In the genomic region with DNA sequence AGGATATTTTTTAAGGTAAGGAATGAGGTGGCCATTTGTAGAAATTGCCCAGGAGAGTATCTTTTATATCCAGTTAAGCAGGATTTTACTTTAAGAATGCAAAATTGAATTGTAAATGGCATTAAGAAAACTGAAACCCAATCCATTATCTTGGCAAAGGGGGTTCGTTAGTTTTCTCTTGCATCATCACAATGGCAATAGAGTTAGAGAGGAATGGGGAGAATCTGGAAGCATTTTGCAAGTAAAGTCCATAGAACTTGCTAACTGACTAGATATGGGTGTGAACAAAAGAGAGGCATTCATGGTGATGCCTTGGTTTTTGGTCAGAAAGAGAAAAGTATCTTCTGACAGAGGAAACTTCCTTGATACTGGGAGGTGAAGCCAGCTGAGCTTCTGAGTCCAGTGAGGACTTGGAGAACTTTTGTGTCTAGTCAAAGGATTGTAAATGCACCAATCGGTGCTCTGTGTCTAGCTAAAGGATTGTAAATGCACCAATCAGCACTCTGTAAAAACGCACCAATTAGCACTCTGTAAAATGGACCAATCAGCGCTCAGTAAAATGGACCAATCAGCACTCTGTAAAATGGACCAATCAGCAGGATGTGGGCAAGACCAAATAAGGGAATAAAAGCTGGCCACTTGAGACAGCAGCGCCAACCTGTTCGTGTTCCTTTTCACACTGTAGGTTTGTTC, we compare ENCODE assay signal across 20 cellular contexts. TPM values are rescaled to one million over a fixed set of nuclear protein-coding genes. Genes with fewer than 3 reads are reported as not detected.
A peak's percentile ranks its signal among the peaks of the same experiment; 100 is the strongest.
DNase-seq lines count a peak whose midpoint lies in the region; ATAC-seq, FAIRE-seq and TF ChIP-seq lines count a peak whose summit lies in the region.
"Had no signal": no experiment of that assay in that cellular context is flagged by ENCODE, and none has a peak within 500 bp of the region (broad histone marks: within the 10 kb centered on the region; RNA-seq: fewer than 3 reads in every experiment).

No MANE protein-coding gene starts in this region.

- H3K9me3 ChIP-seq in HepG2 (ENCODE audit: low read length) (no peaks in the 10 kb centered on the region), right lobe of liver (no peaks in the 10 kb centered on the region), body of pancreas (no peaks in the 10 kb centered on the region)
- H3K9me3 ChIP-seq: BE2C had no signal

- CTCF ChIA-PET in HepG2 (lab: Yijun Ruan, JAX; ENCODE audit: low intra/inter-chr PET ratio, low total read pairs) = no interaction called here

- no peaks in the 10 kb centered on the region for H3K36me3 ChIP-seq in HepG2 (replicated peaks in 1 of 2; ENCODE audit: control insufficient read depth in 1 of 2, insufficient read depth in 2 of 2, low read length in 2 of 2)
- H3K36me3 ChIP-seq in right lobe of liver = no peaks in the 10 kb centered on the region
- H3K36me3 ChIP-seq in body of pancreas (replicated peaks in 1 of 2; ENCODE audit: insufficient read depth in 1 of 2, low read depth in 2 of 2) = no peaks in the 10 kb centered on the region
- H3K36me3 ChIP-seq: BE2C had no signal

- H3K9ac ChIP-seq in HepG2 (ENCODE audit: insufficient read depth, low read depth, low read length) = no peak overlapping the region

- no peak for TF ChIP-seq EP300 in HepG2 (IDR thresholded peaks at IDR 0.05; ENCODE audit: low read depth in 2 of 2, low read length in 2 of 2)
- no peak for TF ChIP-seq EP300 in HepG2 (CRISPR knock-in tag; IDR thresholded peaks at IDR 0.05; ENCODE audit: borderline replicate concordance)

- H3K79me2 ChIP-seq in HepG2 (ENCODE audit: insufficient read depth, low read length) = peaks cover 9% of the 10 kb centered on the region

- H3K4me1 ChIP-seq in HepG2 (ENCODE audit: insufficient read depth, low read length) = peaks cover 44% of the 10 kb centered on the region
- H3K4me1 ChIP-seq in right lobe of liver = peaks cover 0 to 11% (median 0%) of the 10 kb centered on the region in 4 donors
- H3K4me1 ChIP-seq in body of pancreas = peaks cover 10% of the 10 kb centered on the region
- H3K4me1 ChIP-seq: BE2C had no signal

- H3K4me3 ChIP-seq in HepG2 (replicated peaks in 1 of 3; ENCODE audit: insufficient read depth in 1 of 3, low read depth in 2 of 3, low read length in 3 of 3) (no peak overlapping the region), right lobe of liver (no peak overlapping the region), body of pancreas (no peak overlapping the region)
- H3K4me3 ChIP-seq: SJSA1 had no signal

- no peaks in the 10 kb centered on the region for H4K20me1 ChIP-seq in HepG2 (ENCODE audit: insufficient read depth, low read length)

- TF ChIP-seq POLR2A in HepG2 (IDR thresholded peaks at IDR 0.05; ENCODE audit: insufficient read depth in 1 of 2, low read depth in 2 of 2, low read length in 2 of 2) = no peak
- no peak for TF ChIP-seq POLR2A in right lobe of liver (IDR thresholded peaks at IDR 0.05)
- no peak for TF ChIP-seq POLR2A in body of pancreas (IDR thresholded peaks at IDR 0.05)

- H2AFZ ChIP-seq in HepG2 (ENCODE audit: low read length) = no peak overlapping the region

- no peak for TF ChIP-seq RAD21 in HepG2 (CRISPR knock-in tag; IDR thresholded peaks at IDR 0.05)

- DNase-seq in HepG2 (ENCODE audit: low spot score) (peak; percentile 25), right lobe of liver (no peak), SK-N-DZ (ENCODE audit: low spot score) (peak; percentile 11), fibroblast of gingiva (ENCODE audit: low read depth) (peak; percentile 66), G401 (ENCODE audit: low spot score) (no peak), body of pancreas (no peak), caudate nucleus (lab: John Stamatoyannopoulos, UW) (no peak), medulla oblongata (ENCODE audit: extremely low spot score) (no peak)
- DNase-seq: BE2C, DND-41, H9, IMR-90, NCI-H1105 treated with DMSO at 0.1 percent for 48 hours, NCI-H2029 treated with DMSO at 0.1 percent for 48 hours, NCI-H226, NCI-H524 had no signal

- no TSS peak for BruUV-seq in HepG2 (replicated peaks; lab: Mats Ljungman, UMichigan)

- intact Hi-C loops in HepG2 (cut with micrococcal nuclease; ENCODE audit: unreplicated experiment) = no loop called here
- intact Hi-C loops in right lobe of liver (cut with DNase I) = no loop called here
- intact Hi-C loops in body of pancreas (cut with DNase I) = no loop called here

- 82% methylated on average over 6 of the region's 6 CpGs for WGBS in HepG2 (ENCODE audit: low lambda C conversion rate)
- 50% methylated on average over 2 of the region's 6 CpGs for whole genome bisulfite sequencing in right lobe of liver (ENCODE audit: insufficient coverage, low coverage, low lambda C conversion rate, missing lambda C conversion rate)
- 82 to 86% methylated on average over 6 of the region's 6 CpGs for WGBS in body of pancreas, 2 donors

- H3K27me3 ChIP-seq in HepG2 (ENCODE audit: control insufficient read depth in 1 of 2, insufficient read depth in 2 of 2, low read length in 2 of 2) (no peaks in the 10 kb centered on the region; a peak in 1 of 5 replicates), right lobe of liver (no peaks in the 10 kb centered on the region), body of pancreas (no peaks in the 10 kb centered on the region)
- H3K27me3 ChIP-seq: BE2C, SJSA1 had no signal

- ATAC-seq in HepG2 (no peak), right lobe of liver (no peak), body of pancreas (no peak)
- ATAC-seq: Right ventricle myocardium inferior had no signal

- no peak overlapping the region for H3K4me2 ChIP-seq in HepG2 (ENCODE audit: low read depth, low read length)

- TF ChIP-seq CTCF in HepG2 (CRISPR knock-in tag; IDR thresholded peaks at IDR 0.05) (no peak), right lobe of liver (IDR thresholded peaks at IDR 0.05) (no peak), body of pancreas (IDR thresholded peaks at IDR 0.05) (no peak)

- POLR2A ChIA-PET in HepG2 (lab: Yijun Ruan, JAX) = interaction anchor here (0.6 to 2.1 kb wide), 4 partner anchors 15 to 35 kb away, joined by 3 to 7 read pairs (median 4); partner anchors contain the start of gene XBP1

- in situ Hi-C loops in HepG2 (cut with HindIII; ENCODE audit: extremely low pct_ligation_motif_present, low pct_unique_long_range_greater_than_20kb) = no loop called here
- in situ Hi-C loops in G401 (cut with HindIII; ENCODE audit: low sequenced_read_pairs) = no loop called here

- H3K27ac ChIP-seq in HepG2 (ENCODE audit: extremely low read length, insufficient read depth, low read length) (no peak overlapping the region), right lobe of liver (no peak overlapping the region), body of pancreas (no peak overlapping the region), caudate nucleus (ENCODE audit: low read depth, low read length) (no peak overlapping the region)
- H3K27ac ChIP-seq: SJSA1 had no signal

- FAIRE-seq in HepG2 (lab: Jason Lieb, UNC) = no peak
- FAIRE-seq: GM12892, HTR-8/SVneo had no signal

RNA-seq across cellular contexts. Expression of gene CCDC117, which starts 3.6 kb away (rescaled TPM):
- total RNA-seq in HepG2 (2016; rRNA removed; fragmentation: Illumina TruSeq; extraction: Trizol) = 34.2 and 43.8 TPM in 2 replicates
- 3.6 and 5.8 TPM in 2 replicates for total RNA-seq in HepG2 (2016; cell fraction: cytosol; rRNA removed; fragmentation: Illumina TruSeq; extraction: Trizol; ENCODE audit: low read depth)
- total RNA-seq in HepG2 (2016; cell fraction: insoluble cytoplasmic fraction; rRNA removed; fragmentation: Illumina TruSeq; extraction: Trizol) = 33.6 and 41.0 TPM in 2 replicates
- 21.8 and 22.8 TPM in 2 replicates for total RNA-seq in HepG2 (2016; cell fraction: membrane; rRNA removed; fragmentation: Illumina TruSeq; extraction: Trizol)
- 18.7 and 21.9 TPM in 2 replicates for total RNA-seq in HepG2 (2016; cell fraction: nucleus; rRNA removed; fragmentation: Illumina TruSeq; extraction: Trizol)
- polyA plus RNA-seq in HepG2 (2011; rRNA removed) = 12.1 and 12.6 TPM in 2 replicates
- 7.2 and 12.4 TPM in 2 replicates for polyA plus RNA-seq in HepG2 (2011; cell fraction: cytosol; rRNA removed)
- 3.6 and 7.1 TPM in 2 replicates for polyA plus RNA-seq in HepG2 (2011; cell fraction: nucleus; rRNA removed)
- polyA plus RNA-seq in HepG2 (2012) = 22.6 and 27.8 TPM in 2 replicates
- polyA plus RNA-seq in HepG2 (2016; cell fraction: cytosol; fragmentation: Illumina TruSeq; extraction: Trizol; ENCODE audit: low read depth) = 2.1 and 2.8 TPM in 2 replicates
- polyA plus RNA-seq in HepG2 (2016; cell fraction: insoluble cytoplasmic fraction; fragmentation: Illumina TruSeq; extraction: Trizol; ENCODE audit: low read depth) = 41.1 and 42.1 TPM in 2 replicates
- polyA plus RNA-seq in HepG2 (2016; cell fraction: membrane; fragmentation: Illumina TruSeq; extraction: Trizol; ENCODE audit: low read depth) = 10.2 and 11.0 TPM in 2 replicates
- 24.6 and 26.0 TPM in 2 replicates for polyA plus RNA-seq in HepG2 (2016; cell fraction: nucleus; fragmentation: Illumina TruSeq; extraction: Trizol; ENCODE audit: insufficient read depth, low read depth)
- polyA minus RNA-seq in HepG2 (2011; rRNA and poly(A)+ RNA removed; ENCODE audit: low replicate concordance) = 4.4 and 5.8 TPM in 2 replicates
- polyA minus RNA-seq in HepG2 (2011; cell fraction: cytosol; rRNA and poly(A)+ RNA removed) = 22.9 and 28.6 TPM in 2 replicates
- polyA minus RNA-seq in HepG2 (2011; cell fraction: nucleus; rRNA and poly(A)+ RNA removed) = 10.7 and 18.3 TPM in 2 replicates
- 10 to 100 TPM; 15.3 to 24.4 (median 18.0) TPM for total RNA-seq in right lobe of liver
- polyA plus RNA-seq in SK-N-DZ (2014; cell fraction: cytosol; rRNA removed) = 35.6 and 37.4 TPM in 2 replicates
- polyA plus RNA-seq in SK-N-DZ (2014; cell fraction: nucleus; rRNA removed) = 13.6 and 15.0 TPM in 2 replicates
- total RNA-seq in G401 (2014; rRNA removed; shearing (Covaris generic)) = 46.4 and 49.5 TPM in 2 replicates
- total RNA-seq in body of pancreas = 10 to 100 TPM; 13.8 to 16.3 TPM

RNA-seq across cellular contexts. Expression of gene HSCB, which starts 27.0 kb away (rescaled TPM):
- total RNA-seq in HepG2 (2016; rRNA removed; fragmentation: Illumina TruSeq; extraction: Trizol) = 20.2 and 20.9 TPM in 2 replicates
- 11.3 and 12.3 TPM in 2 replicates for total RNA-seq in HepG2 (2016; cell fraction: cytosol; rRNA removed; fragmentation: Illumina TruSeq; extraction: Trizol; ENCODE audit: low read depth)
- 19.5 and 25.4 TPM in 2 replicates for total RNA-seq in HepG2 (2016; cell fraction: insoluble cytoplasmic fraction; rRNA removed; fragmentation: Illumina TruSeq; extraction: Trizol)
- total RNA-seq in HepG2 (2016; cell fraction: membrane; rRNA removed; fragmentation: Illumina TruSeq; extraction: Trizol) = 16.5 and 17.3 TPM in 2 replicates
- total RNA-seq in HepG2 (2016; cell fraction: nucleus; rRNA removed; fragmentation: Illumina TruSeq; extraction: Trizol) = 9.6 and 10.0 TPM in 2 replicates
- polyA plus RNA-seq in HepG2 (2011; rRNA removed) = 13.9 and 15.4 TPM in 2 replicates
- polyA plus RNA-seq in HepG2 (2011; cell fraction: cytosol; rRNA removed) = 14.2 and 16.4 TPM in 2 replicates
- polyA plus RNA-seq in HepG2 (2011; cell fraction: nucleus; rRNA removed) = 2.6 and 3.9 TPM in 2 replicates
- 11.6 and 13.2 TPM in 2 replicates for polyA plus RNA-seq in HepG2 (2012)
- polyA plus RNA-seq in HepG2 (2016; cell fraction: cytosol; fragmentation: Illumina TruSeq; extraction: Trizol; ENCODE audit: low read depth) = 10.9 and 12.6 TPM in 2 replicates
- 21.6 and 24.8 TPM in 2 replicates for polyA plus RNA-seq in HepG2 (2016; cell fraction: insoluble cytoplasmic fraction; fragmentation: Illumina TruSeq; extraction: Trizol; ENCODE audit: low read depth)
- 13.5 and 17.0 TPM in 2 replicates for polyA plus RNA-seq in HepG2 (2016; cell fraction: membrane; fragmentation: Illumina TruSeq; extraction: Trizol; ENCODE audit: low read depth)
- 12.1 and 16.2 TPM in 2 replicates for polyA plus RNA-seq in HepG2 (2016; cell fraction: nucleus; fragmentation: Illumina TruSeq; extraction: Trizol; ENCODE audit: insufficient read depth, low read depth)
- polyA minus RNA-seq in HepG2 (2011; rRNA and poly(A)+ RNA removed; ENCODE audit: low replicate concordance) = 7.9 and 11.5 TPM in 2 replicates
- polyA minus RNA-seq in HepG2 (2011; cell fraction: cytosol; rRNA and poly(A)+ RNA removed) = 3.6 and 5.4 TPM in 2 replicates
- polyA minus RNA-seq in HepG2 (2011; cell fraction: nucleus; rRNA and poly(A)+ RNA removed) = 3.9 and 6.2 TPM in 2 replicates
- total RNA-seq in right lobe of liver = 10 to 100 TPM; 11.6 to 29.0 (median 13.4) TPM
- polyA plus RNA-seq in SK-N-DZ (2014; cell fraction: cytosol; rRNA removed) = 27.2 and 30.9 TPM in 2 replicates
- 11.2 and 12.4 TPM in 2 replicates for polyA plus RNA-seq in SK-N-DZ (2014; cell fraction: nucleus; rRNA removed)
- total RNA-seq in G401 (2014; rRNA removed; shearing (Covaris generic)) = 33.2 and 38.1 TPM in 2 replicates
- total RNA-seq in body of pancreas = 10 to 100 TPM; 11.7 to 14.2 TPM

RNA-seq across cellular contexts. Expression of gene CHEK2, which starts 27.2 kb away (rescaled TPM):
- 40.5 and 53.3 TPM in 2 replicates for total RNA-seq in HepG2 (2016; rRNA removed; fragmentation: Illumina TruSeq; extraction: Trizol)
- total RNA-seq in HepG2 (2016; cell fraction: cytosol; rRNA removed; fragmentation: Illumina TruSeq; extraction: Trizol; ENCODE audit: low read depth) = 32.1 and 35.7 TPM in 2 replicates
- total RNA-seq in HepG2 (2016; cell fraction: insoluble cytoplasmic fraction; rRNA removed; fragmentation: Illumina TruSeq; extraction: Trizol) = 41.3 and 57.6 TPM in 2 replicates
- total RNA-seq in HepG2 (2016; cell fraction: membrane; rRNA removed; fragmentation: Illumina TruSeq; extraction: Trizol) = 23.8 and 25.0 TPM in 2 replicates
- total RNA-seq in HepG2 (2016; cell fraction: nucleus; rRNA removed; fragmentation: Illumina TruSeq; extraction: Trizol) = 28.9 and 31.8 TPM in 2 replicates
- polyA plus RNA-seq in HepG2 (2011; rRNA removed) = 19.2 and 27.0 TPM in 2 replicates
- polyA plus RNA-seq in HepG2 (2011; cell fraction: cytosol; rRNA removed) = 21.2 and 33.4 TPM in 2 replicates
- polyA plus RNA-seq in HepG2 (2011; cell fraction: nucleus; rRNA removed) = 20.3 and 24.8 TPM in 2 replicates
- polyA plus RNA-seq in HepG2 (2012) = 10.3 and 23.5 TPM in 2 replicates
- 10.2 and 10.6 TPM in 2 replicates for polyA plus RNA-seq in HepG2 (2016; cell fraction: cytosol; fragmentation: Illumina TruSeq; extraction: Trizol; ENCODE audit: low read depth)
- 59.9 and 63.9 TPM in 2 replicates for polyA plus RNA-seq in HepG2 (2016; cell fraction: insoluble cytoplasmic fraction; fragmentation: Illumina TruSeq; extraction: Trizol; ENCODE audit: low read depth)
- 13.9 and 16.6 TPM in 2 replicates for polyA plus RNA-seq in HepG2 (2016; cell fraction: membrane; fragmentation: Illumina TruSeq; extraction: Trizol; ENCODE audit: low read depth)
- polyA plus RNA-seq in HepG2 (2016; cell fraction: nucleus; fragmentation: Illumina TruSeq; extraction: Trizol; ENCODE audit: insufficient read depth, low read depth) = 44.0 and 48.0 TPM in 2 replicates
- 30.7 and 51.5 TPM in 2 replicates for polyA minus RNA-seq in HepG2 (2011; rRNA and poly(A)+ RNA removed; ENCODE audit: low replicate concordance)
- polyA minus RNA-seq in HepG2 (2011; cell fraction: cytosol; rRNA and poly(A)+ RNA removed) = 23.7 and 23.8 TPM in 2 replicates
- polyA minus RNA-seq in HepG2 (2011; cell fraction: nucleus; rRNA and poly(A)+ RNA removed) = 21.1 and 22.9 TPM in 2 replicates
- total RNA-seq in right lobe of liver = 1 to 10 TPM; 2.0 to 6.3 (median 4.2) TPM
- 85.2 and 87.8 TPM in 2 replicates for polyA plus RNA-seq in SK-N-DZ (2014; cell fraction: cytosol; rRNA removed)
- 69.5 and 84.6 TPM in 2 replicates for polyA plus RNA-seq in SK-N-DZ (2014; cell fraction: nucleus; rRNA removed)
- 48.6 and 53.9 TPM in 2 replicates for total RNA-seq in G401 (2014; rRNA removed; shearing (Covaris generic))
- total RNA-seq in body of pancreas = 1 to 10 TPM in 1 of 2 donors, under 1 TPM in 1; 0.66 to 2.1 TPM

RNA-seq across cellular contexts. Expression of gene XBP1, which starts 31.5 kb away (rescaled TPM):
- total RNA-seq in HepG2 (2016; rRNA removed; fragmentation: Illumina TruSeq; extraction: Trizol) = 313 and 427 TPM in 2 replicates
- total RNA-seq in HepG2 (2016; cell fraction: cytosol; rRNA removed; fragmentation: Illumina TruSeq; extraction: Trizol; ENCODE audit: low read depth) = 141 and 153 TPM in 2 replicates
- total RNA-seq in HepG2 (2016; cell fraction: insoluble cytoplasmic fraction; rRNA removed; fragmentation: Illumina TruSeq; extraction: Trizol) = 301 and 418 TPM in 2 replicates
- total RNA-seq in HepG2 (2016; cell fraction: membrane; rRNA removed; fragmentation: Illumina TruSeq; extraction: Trizol) = 264 and 299 TPM in 2 replicates
- total RNA-seq in HepG2 (2016; cell fraction: nucleus; rRNA removed; fragmentation: Illumina TruSeq; extraction: Trizol) = 351 and 393 TPM in 2 replicates
- polyA plus RNA-seq in HepG2 (2011; rRNA removed) = 394 and 416 TPM in 2 replicates
- 294 and 385 TPM in 2 replicates for polyA plus RNA-seq in HepG2 (2011; cell fraction: cytosol; rRNA removed)
- polyA plus RNA-seq in HepG2 (2011; cell fraction: nucleus; rRNA removed) = 177 and 227 TPM in 2 replicates
- 183 and 277 TPM in 2 replicates for polyA plus RNA-seq in HepG2 (2012)
- 97.4 and 108 TPM in 2 replicates for polyA plus RNA-seq in HepG2 (2016; cell fraction: cytosol; fragmentation: Illumina TruSeq; extraction: Trizol; ENCODE audit: low read depth)
- polyA plus RNA-seq in HepG2 (2016; cell fraction: insoluble cytoplasmic fraction; fragmentation: Illumina TruSeq; extraction: Trizol; ENCODE audit: low read depth) = 293 and 310 TPM in 2 replicates
- 142 and 166 TPM in 2 replicates for polyA plus RNA-seq in HepG2 (2016; cell fraction: membrane; fragmentation: Illumina TruSeq; extraction: Trizol; ENCODE audit: low read depth)
- polyA plus RNA-seq in HepG2 (2016; cell fraction: nucleus; fragmentation: Illumina TruSeq; extraction: Trizol; ENCODE audit: insufficient read depth, low read depth) = 511 and 532 TPM in 2 replicates
- 163 and 714 TPM in 2 replicates for polyA minus RNA-seq in HepG2 (2011; rRNA and poly(A)+ RNA removed; ENCODE audit: low replicate concordance)
- polyA minus RNA-seq in HepG2 (2011; cell fraction: cytosol; rRNA and poly(A)+ RNA removed) = 357 and 375 TPM in 2 replicates
- polyA minus RNA-seq in HepG2 (2011; cell fraction: nucleus; rRNA and poly(A)+ RNA removed) = 208 and 277 TPM in 2 replicates
- total RNA-seq in right lobe of liver = 100 to 1,000 TPM; 298 to 624 (median 414) TPM
- polyA plus RNA-seq in SK-N-DZ (2014; cell fraction: cytosol; rRNA removed) = 63.4 and 80.6 TPM in 2 replicates
- 44.1 and 51.4 TPM in 2 replicates for polyA plus RNA-seq in SK-N-DZ (2014; cell fraction: nucleus; rRNA removed)
- 107 and 124 TPM in 2 replicates for total RNA-seq in G401 (2014; rRNA removed; shearing (Covaris generic))
- total RNA-seq in body of pancreas = 100 to 1,000 TPM; 642 to 771 TPM

Comparison
In these comparisons a context has a peak if more than half of its experiments do, and no peak if none do; other contexts are left out.
1. DNase-seq: peak in HepG2 (single experiment), SK-N-DZ (single experiment) and fibroblast of gingiva (single experiment); none in right lobe of liver (0 of 3), G401 (single experiment), body of pancreas (0 of 4), caudate nucleus (0 of 61) and medulla oblongata (single experiment).